1 cellular context compared by ENCODE assay signal in the genomic region with DNA sequence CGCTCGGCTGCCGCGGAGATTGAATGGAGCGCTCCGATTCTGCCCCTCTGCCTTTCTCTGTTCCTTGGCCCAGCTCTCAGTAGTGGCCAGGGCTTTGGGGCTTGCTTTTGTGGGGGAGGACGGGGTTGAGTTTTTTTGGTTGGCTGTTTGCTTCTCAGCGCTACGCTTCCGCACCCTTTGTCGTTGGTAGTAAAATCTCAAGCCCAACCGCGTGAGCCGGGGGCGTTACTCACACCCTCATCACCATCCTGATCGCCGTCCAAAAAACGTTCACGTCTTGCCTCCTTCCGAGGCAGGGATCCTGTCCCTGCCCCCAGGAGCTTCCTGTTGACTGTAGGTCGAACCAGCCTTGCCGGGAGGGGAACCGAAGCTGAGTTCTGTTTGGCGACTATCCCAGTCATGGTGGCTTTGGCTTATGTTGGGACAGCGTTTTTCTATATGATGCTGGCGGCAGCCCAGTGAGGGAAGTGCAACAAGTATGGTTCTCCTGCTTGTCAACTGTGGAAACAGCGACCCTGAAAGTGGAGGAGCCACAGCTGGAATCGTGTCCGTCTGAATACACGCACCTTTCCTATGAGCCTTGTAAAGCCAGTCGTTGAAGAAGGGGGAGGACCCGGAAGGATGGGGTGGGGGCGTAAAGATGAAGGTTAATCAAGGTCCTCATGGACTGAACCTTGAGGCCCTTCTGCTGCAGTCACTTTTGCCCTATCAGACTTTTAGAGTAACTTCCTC.
A peak's percentile ranks its signal among the peaks of the same experiment; 100 is the strongest.
TF ChIP-seq lines count a peak whose summit lies in the region.

No MANE protein-coding gene starts in this region.

TF ChIP-seq in HEK293, 187 proteins besides CTCF, POLR2A, EP300 and RAD21 (continued from another document and continues in another):
- TF ChIP-seq, protein P1, sequence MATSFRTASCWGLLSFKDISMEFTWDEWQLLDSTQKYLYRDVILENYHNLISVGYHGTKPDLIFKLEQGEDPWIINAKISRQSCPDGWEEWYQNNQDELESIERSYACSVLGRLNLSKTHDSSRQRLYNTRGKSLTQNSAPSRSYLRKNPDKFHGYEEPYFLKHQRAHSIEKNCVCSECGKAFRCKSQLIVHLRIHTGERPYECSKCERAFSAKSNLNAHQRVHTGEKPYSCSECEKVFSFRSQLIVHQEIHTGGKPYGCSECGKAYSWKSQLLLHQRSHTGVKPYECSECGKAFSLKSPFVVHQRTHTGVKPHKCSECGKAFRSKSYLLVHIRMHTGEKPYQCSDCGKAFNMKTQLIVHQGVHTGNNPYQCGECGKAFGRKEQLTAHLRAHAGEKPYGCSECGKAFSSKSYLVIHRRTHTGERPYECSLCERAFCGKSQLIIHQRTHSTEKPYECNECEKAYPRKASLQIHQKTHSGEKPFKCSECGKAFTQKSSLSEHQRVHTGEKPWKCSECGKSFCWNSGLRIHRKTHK (tag by site-specific recombination; IDR thresholded peaks at IDR 0.05): no peak
- TF ChIP-seq ZNF701 (tag by site-specific recombination; IDR thresholded peaks at IDR 0.05) (no peak), ZNF146 (tag by site-specific recombination; IDR thresholded peaks at IDR 0.05) (no peak), PATZ1 (tag by site-specific recombination; IDR thresholded peaks at IDR 0.05) (peak; percentile 43; the same call in 1 of the 2 replicates), KLF10 (tag by site-specific recombination; IDR thresholded peaks at IDR 0.05) (no peak), ZNF24 (tag by site-specific recombination; IDR thresholded peaks at IDR 0.05) (no peak), ZNF707 (tag by site-specific recombination; IDR thresholded peaks at IDR 0.05) (no peak), KLF7 (tag by site-specific recombination; IDR thresholded peaks at IDR 0.05; ENCODE audit: borderline replicate concordance) (no peak; the same call in 1 of the 2 replicates), BCL11A (tag by site-specific recombination; IDR thresholded peaks at IDR 0.05; ENCODE audit: low read depth) (no peak), ZNF169 (tag by site-specific recombination; IDR thresholded peaks at IDR 0.05) (no peak), ZNF274 (IDR thresholded peaks at IDR 0.05; ENCODE audit: low read length) (no peak), ZNF274 (tag by site-specific recombination; IDR thresholded peaks at IDR 0.05; ENCODE audit: borderline replicate concordance) (no peak), SP3 (tag by site-specific recombination; IDR thresholded peaks at IDR 0.05) (peak; percentile 80), ZNF335 (tag by site-specific recombination; conservative IDR thresholded peaks at IDR 0.05) (peak; percentile 81), ZNF2 (tag by site-specific recombination; IDR thresholded peaks at IDR 0.05) (no peak; the same call in 1 of the 2 replicates), ZNF266 (tag by site-specific recombination; IDR thresholded peaks at IDR 0.05; ENCODE audit: low read depth) (no peak), YY2 (tag by site-specific recombination; IDR thresholded peaks at IDR 0.05) (no peak), ZNF140 (tag by site-specific recombination; IDR thresholded peaks at IDR 0.05) (no peak), ZNF488 (tag by site-specific recombination; IDR thresholded peaks at IDR 0.05) (no peak), ZNF621 (tag by site-specific recombination; IDR thresholded peaks at IDR 0.05) (no peak), ZNF558 (tag by site-specific recombination; IDR thresholded peaks at IDR 0.05) (no peak), MYNN (tag by site-specific recombination; IDR thresholded peaks at IDR 0.05; ENCODE audit: borderline replicate concordance) (no peak), KLF1 (tag by site-specific recombination; IDR thresholded peaks at IDR 0.05) (peak; percentile 38; the same call in 1 of the 2 replicates), ZNF132 (tag by site-specific recombination; IDR thresholded peaks at IDR 0.05; ENCODE audit: borderline replicate concordance) (no peak), ZNF214 (tag by site-specific recombination; IDR thresholded peaks at IDR 0.05; ENCODE audit: borderline replicate concordance) (peak; percentile 99), ZNF426 (tag by site-specific recombination; IDR thresholded peaks at IDR 0.05) (no peak), ZNF76 (tag by site-specific recombination; IDR thresholded peaks at IDR 0.05; ENCODE audit: borderline replicate concordance, low read depth) (no peak), ZNF157 (tag by site-specific recombination; IDR thresholded peaks at IDR 0.05) (no peak), GLIS1 (tag by site-specific recombination; IDR thresholded peaks at IDR 0.05) (peak; percentile 87), ZNF626 (tag by site-specific recombination; IDR thresholded peaks at IDR 0.05) (no peak), ZNF366 (tag by site-specific recombination; conservative IDR thresholded peaks at IDR 0.05) (no peak), ZNF473 (tag by site-specific recombination; IDR thresholded peaks at IDR 0.05) (no peak), AEBP2 (tag by site-specific recombination; IDR thresholded peaks at IDR 0.05; ENCODE audit: borderline replicate concordance) (no peak), MEIS1 (CRISPR knock-in tag; IDR thresholded peaks at IDR 0.05; ENCODE audit: borderline replicate concordance) (no peak), BCL6B (tag by site-specific recombination; IDR thresholded peaks at IDR 0.05) (no peak)
- TF ChIP-seq, protein P2, sequence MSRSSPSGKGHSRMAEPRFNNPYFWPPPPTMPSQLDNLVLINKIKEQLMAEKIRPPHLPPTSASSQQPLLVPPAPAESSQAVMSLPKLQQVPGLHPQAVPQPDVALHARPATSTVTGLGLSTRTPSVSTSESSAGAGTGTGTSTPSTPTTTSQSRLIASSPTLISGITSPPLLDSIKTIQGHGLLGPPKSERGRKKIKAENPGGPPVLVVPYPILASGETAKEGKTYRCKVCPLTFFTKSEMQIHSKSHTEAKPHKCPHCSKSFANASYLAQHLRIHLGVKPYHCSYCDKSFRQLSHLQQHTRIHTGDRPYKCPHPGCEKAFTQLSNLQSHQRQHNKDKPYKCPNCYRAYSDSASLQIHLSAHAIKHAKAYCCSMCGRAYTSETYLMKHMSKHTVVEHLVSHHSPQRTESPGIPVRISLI (tag by site-specific recombination; IDR thresholded peaks at IDR 0.05): peak; percentile 41; the same call in 1 of the 2 replicates
- TF ChIP-seq, protein P3, sequence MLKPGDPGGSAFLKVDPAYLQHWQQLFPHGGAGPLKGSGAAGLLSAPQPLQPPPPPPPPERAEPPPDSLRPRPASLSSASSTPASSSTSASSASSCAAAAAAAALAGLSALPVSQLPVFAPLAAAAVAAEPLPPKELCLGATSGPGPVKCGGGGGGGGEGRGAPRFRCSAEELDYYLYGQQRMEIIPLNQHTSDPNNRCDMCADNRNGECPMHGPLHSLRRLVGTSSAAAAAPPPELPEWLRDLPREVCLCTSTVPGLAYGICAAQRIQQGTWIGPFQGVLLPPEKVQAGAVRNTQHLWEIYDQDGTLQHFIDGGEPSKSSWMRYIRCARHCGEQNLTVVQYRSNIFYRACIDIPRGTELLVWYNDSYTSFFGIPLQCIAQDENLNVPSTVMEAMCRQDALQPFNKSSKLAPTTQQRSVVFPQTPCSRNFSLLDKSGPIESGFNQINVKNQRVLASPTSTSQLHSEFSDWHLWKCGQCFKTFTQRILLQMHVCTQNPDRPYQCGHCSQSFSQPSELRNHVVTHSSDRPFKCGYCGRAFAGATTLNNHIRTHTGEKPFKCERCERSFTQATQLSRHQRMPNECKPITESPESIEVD (tag by site-specific recombination; IDR thresholded peaks at IDR 0.05): no peak; the same call in 1 of the 2 replicates
- TF ChIP-seq, protein P4, sequence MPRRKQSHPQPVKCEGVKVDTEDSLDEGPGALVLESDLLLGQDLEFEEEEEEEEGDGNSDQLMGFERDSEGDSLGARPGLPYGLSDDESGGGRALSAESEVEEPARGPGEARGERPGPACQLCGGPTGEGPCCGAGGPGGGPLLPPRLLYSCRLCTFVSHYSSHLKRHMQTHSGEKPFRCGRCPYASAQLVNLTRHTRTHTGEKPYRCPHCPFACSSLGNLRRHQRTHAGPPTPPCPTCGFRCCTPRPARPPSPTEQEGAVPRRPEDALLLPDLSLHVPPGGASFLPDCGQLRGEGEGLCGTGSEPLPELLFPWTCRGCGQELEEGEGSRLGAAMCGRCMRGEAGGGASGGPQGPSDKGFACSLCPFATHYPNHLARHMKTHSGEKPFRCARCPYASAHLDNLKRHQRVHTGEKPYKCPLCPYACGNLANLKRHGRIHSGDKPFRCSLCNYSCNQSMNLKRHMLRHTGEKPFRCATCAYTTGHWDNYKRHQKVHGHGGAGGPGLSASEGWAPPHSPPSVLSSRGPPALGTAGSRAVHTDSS (tag by site-specific recombination; IDR thresholded peaks at IDR 0.05): no peak
- TF ChIP-seq, protein P5, sequence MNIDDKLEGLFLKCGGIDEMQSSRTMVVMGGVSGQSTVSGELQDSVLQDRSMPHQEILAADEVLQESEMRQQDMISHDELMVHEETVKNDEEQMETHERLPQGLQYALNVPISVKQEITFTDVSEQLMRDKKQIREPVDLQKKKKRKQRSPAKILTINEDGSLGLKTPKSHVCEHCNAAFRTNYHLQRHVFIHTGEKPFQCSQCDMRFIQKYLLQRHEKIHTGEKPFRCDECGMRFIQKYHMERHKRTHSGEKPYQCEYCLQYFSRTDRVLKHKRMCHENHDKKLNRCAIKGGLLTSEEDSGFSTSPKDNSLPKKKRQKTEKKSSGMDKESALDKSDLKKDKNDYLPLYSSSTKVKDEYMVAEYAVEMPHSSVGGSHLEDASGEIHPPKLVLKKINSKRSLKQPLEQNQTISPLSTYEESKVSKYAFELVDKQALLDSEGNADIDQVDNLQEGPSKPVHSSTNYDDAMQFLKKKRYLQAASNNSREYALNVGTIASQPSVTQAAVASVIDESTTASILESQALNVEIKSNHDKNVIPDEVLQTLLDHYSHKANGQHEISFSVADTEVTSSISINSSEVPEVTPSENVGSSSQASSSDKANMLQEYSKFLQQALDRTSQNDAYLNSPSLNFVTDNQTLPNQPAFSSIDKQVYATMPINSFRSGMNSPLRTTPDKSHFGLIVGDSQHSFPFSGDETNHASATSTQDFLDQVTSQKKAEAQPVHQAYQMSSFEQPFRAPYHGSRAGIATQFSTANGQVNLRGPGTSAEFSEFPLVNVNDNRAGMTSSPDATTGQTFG (tag by site-specific recombination; IDR thresholded peaks at IDR 0.05; ENCODE audit: borderline replicate concordance): no peak
